ENCODE assay signal across 8 cellular contexts in the genomic region with DNA sequence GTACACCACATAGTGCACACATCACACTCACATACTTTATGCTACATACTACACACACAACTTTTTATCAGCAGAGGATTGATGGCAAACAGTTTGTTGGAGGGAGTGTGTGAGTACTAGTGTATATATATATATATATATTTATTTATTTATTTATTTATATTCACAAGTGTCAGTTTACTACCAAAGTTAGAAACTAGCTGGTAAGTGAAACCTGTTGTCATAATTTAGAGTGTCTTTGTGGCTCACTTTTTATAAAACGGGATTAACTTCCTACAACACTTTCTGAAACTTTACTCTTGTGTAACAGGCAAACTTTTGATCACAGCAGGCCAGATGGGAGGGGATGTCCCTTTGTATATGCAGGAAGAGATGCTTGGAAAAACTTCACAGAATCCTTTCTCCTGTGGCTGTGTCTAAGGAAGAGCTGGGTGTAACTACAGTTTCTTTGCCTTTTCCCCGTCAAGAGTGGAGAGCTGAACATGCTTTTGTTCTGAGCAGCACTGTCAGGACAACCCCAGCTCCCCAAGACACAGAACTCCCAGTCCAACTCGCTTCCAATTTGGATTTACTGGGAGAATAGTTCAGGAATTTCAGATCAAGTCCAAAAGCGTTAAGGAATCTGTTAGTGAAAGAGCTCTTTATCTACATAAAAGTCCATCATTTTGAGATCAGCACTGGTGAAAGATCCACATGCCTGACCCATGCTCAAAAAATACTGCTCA. TPM values are rescaled to one million over a fixed set of nuclear protein-coding genes. Genes with fewer than 3 reads are reported as not detected.
A peak's percentile ranks its signal among the peaks of the same experiment; 100 is the strongest.
DNase-seq lines count a peak whose midpoint lies in the region; ATAC-seq and TF ChIP-seq lines count a peak whose summit lies in the region.

No MANE protein-coding gene starts in this region.

- no peak for ATAC-seq in stimulated activated memory B cell treated with anti-CD40 and anti-IgM and Interleukin-4, amounts not matched to agents 10 μg/mL and 1 μg/mL and 100 μg/mL, for 72 hours

- CTCF ChIA-PET in activated CD4-positive, alpha-beta T cell treated with anti-CD3 and anti-CD28 coated beads, Interleukin-2, amount 10 ng/mL, durations not matched to agents 7 days and 5 days (lab: Charles Lee), result no interaction called here

- peaks cover 6% of the 10 kb centered on the region for H3K27me3 Mint-ChIP-seq in activated CD4-positive, alpha-beta T cell treated with anti-CD3 and anti-CD28 coated beads, Interleukin-2, amount 10 ng/mL, durations not matched to agents 7 days and 5 days
- H3K27me3 Mint-ChIP-seq in stimulated activated memory B cell treated with anti-CD40 and anti-IgM and Interleukin-4, amounts not matched to agents 10 μg/mL and 1 μg/mL and 100 μg/mL, for 72 hours, result no peaks in the 10 kb centered on the region

- peak overlapping the region; percentile 89 for H3K27ac Mint-ChIP-seq in activated CD4-positive, alpha-beta T cell treated with anti-CD3 and anti-CD28 coated beads, Interleukin-2, amount 10 ng/mL, durations not matched to agents 7 days and 5 days
- H3K27ac Mint-ChIP-seq in stimulated activated memory B cell treated with anti-CD40 and anti-IgM and Interleukin-4, amounts not matched to agents 10 μg/mL and 1 μg/mL and 100 μg/mL, for 72 hours, result peak overlapping the region; percentile 89

- H3K4me3 Mint-ChIP-seq in activated CD4-positive, alpha-beta T cell treated with anti-CD3 and anti-CD28 coated beads, Interleukin-2, amount 10 ng/mL, durations not matched to agents 7 days and 5 days, result peak overlapping the region; percentile 77
- peak overlapping the region; percentile 97 for H3K4me3 Mint-ChIP-seq in stimulated activated memory B cell treated with anti-CD40 and anti-IgM and Interleukin-4, amounts not matched to agents 10 μg/mL and 1 μg/mL and 100 μg/mL, for 72 hours

- no peak for DNase-seq in activated CD4-positive, alpha-beta T cell treated with anti-CD3 and anti-CD28 coated beads, Interleukin-2, amount 10 ng/mL, durations not matched to agents 7 days and 5 days
- no peak for DNase-seq in activated CD4-positive, alpha-beta T cell treated with anti-CD3 and anti-CD28 coated beads for 4 hours
- peak; percentile 2 for DNase-seq in glomerular visceral epithelial cell (ENCODE audit: extremely low spot score)
- no peak for DNase-seq in NCI-H2029 (lab: John Stamatoyannopoulos, UW)
- no peak for DNase-seq in activated CD8-positive, alpha-beta memory T cell treated with anti-CD3 and anti-CD28 coated beads, Interleukin-2, amount 50 U/mL, for 48 hours
- DNase-seq in NCI-H526 (lab: John Stamatoyannopoulos, UW), result no peak

- H3K9me3 Mint-ChIP-seq in activated CD4-positive, alpha-beta T cell treated with anti-CD3 and anti-CD28 coated beads, Interleukin-2, amount 10 ng/mL, durations not matched to agents 7 days and 5 days, result no peaks in the 10 kb centered on the region
- no peaks in the 10 kb centered on the region for H3K9me3 Mint-ChIP-seq in stimulated activated memory B cell treated with anti-CD40 and anti-IgM and Interleukin-4, amounts not matched to agents 10 μg/mL and 1 μg/mL and 100 μg/mL, for 72 hours

- TF ChIP-seq CTCF in VCaP (conservative IDR thresholded peaks at IDR 0.05), result no peak

- peaks cover 2% of the 10 kb centered on the region for H3K36me3 Mint-ChIP-seq in activated CD4-positive, alpha-beta T cell treated with anti-CD3 and anti-CD28 coated beads, Interleukin-2, amount 10 ng/mL, durations not matched to agents 7 days and 5 days (ENCODE audit: low read depth)
- H3K36me3 Mint-ChIP-seq in stimulated activated memory B cell treated with anti-CD40 and anti-IgM and Interleukin-4, amounts not matched to agents 10 μg/mL and 1 μg/mL and 100 μg/mL, for 72 hours, result peaks cover 5% of the 10 kb centered on the region

- POLR2A ChIA-PET in activated CD4-positive, alpha-beta T cell treated with anti-CD3 and anti-CD28 coated beads, Interleukin-2, amount 10 ng/mL, durations not matched to agents 7 days and 5 days (lab: Charles Lee), result no interaction called here

- H3K4me1 Mint-ChIP-seq in activated CD4-positive, alpha-beta T cell treated with anti-CD3 and anti-CD28 coated beads, Interleukin-2, amount 10 ng/mL, durations not matched to agents 7 days and 5 days, result peaks cover 50% of the 10 kb centered on the region
- peaks cover 24% of the 10 kb centered on the region for H3K4me1 Mint-ChIP-seq in stimulated activated memory B cell treated with anti-CD40 and anti-IgM and Interleukin-4, amounts not matched to agents 10 μg/mL and 1 μg/mL and 100 μg/mL, for 72 hours

- peak overlapping the region; percentile 93 for H3K27ac ChIP-seq in VCaP

RNA-seq across cellular contexts. Expression of a gene that starts 1.8 kb away (rescaled TPM):
- total RNA-seq in activated CD4-positive, alpha-beta T cell treated with anti-CD3 and anti-CD28 coated beads, Interleukin-2, amount 10 ng/mL, durations not matched to agents 7 days and 5 days, result under 1 TPM; 0.15 to 0.23 TPM
